ENCODE assay signal across 8 cellular contexts in the genomic region with DNA sequence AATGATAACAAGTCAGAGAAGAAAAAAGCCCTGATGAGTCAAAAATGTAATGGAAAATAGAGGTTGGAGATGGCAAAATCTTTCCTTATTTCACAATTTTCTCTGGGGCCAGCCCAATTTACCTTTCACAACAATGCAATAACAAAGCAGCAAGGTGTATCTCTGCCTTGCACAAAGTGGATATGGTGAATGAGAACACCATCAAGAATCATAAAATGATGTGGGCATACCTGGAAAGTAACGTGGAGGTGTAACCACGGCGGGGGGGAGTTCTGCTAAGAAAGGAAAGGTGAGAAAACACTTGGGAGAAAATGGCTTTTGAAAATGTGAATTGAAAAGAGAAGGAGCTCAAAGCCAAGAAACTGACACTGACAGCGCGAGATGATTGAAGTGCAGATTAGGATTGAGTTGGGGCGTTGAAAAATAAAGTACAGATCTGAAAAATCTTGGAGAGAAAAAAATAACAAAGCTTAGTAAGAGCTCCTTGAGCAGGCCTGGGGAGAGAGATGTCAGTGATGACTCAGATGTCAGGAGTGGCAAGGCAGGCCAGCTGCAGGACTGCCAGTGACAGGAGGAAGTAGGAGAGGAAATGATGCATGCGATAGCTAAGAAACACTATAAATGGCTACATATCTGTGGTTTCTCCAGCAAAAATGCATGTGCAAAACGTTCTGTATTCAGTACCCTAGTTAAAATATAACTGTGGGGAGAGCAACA. TPM values are rescaled to one million over a fixed set of nuclear protein-coding genes. Genes with fewer than 3 reads are reported as not detected.
DNase-seq lines count a peak whose midpoint lies in the region; ATAC-seq and TF ChIP-seq lines count a peak whose summit lies in the region.

No MANE protein-coding gene starts in this region.

- WGBS in gastroesophageal sphincter (ENCODE audit: low coverage in 1 of 2), 2 donors, result 32% methylated on average over 5 to 8 of the region's 8 CpGs
- WGBS in prostate gland, result 29% methylated on average over 8 of the region's 8 CpGs

- TF ChIP-seq EP300 in gastroesophageal sphincter (IDR thresholded peaks at IDR 0.05), result no peak

- H3K4me3 ChIP-seq in A673 (ENCODE audit: low read depth, low read length, poor library complexity, severe bottlenecking) (no peak overlapping the region), Panc1 (ENCODE audit: low read depth in 2 of 2, low read length in 2 of 2) (peak overlapping the region in 1 of 2 experiments; percentile 9; a peak in 2 of 4 replicates), gastroesophageal sphincter (no peak overlapping the region), prostate gland (no peak overlapping the region)

- TF ChIP-seq POLR2A in gastroesophageal sphincter (IDR thresholded peaks at IDR 0.05) (no peak), prostate gland (IDR thresholded peaks at IDR 0.05) (no peak)

- in situ Hi-C loops in Panc1 (cut with HindIII; ENCODE audit: low pct_unique_long_range_greater_than_20kb, low sequenced_read_pairs), result no loop called here

- TF ChIP-seq CTCF in A673 (conservative IDR thresholded peaks at IDR 0.05; ENCODE audit: low read depth, low read length) (no peak), Panc1 (IDR thresholded peaks at IDR 0.05) (no peak), gastroesophageal sphincter (IDR thresholded peaks at IDR 0.05) (no peak), prostate gland (IDR thresholded peaks at IDR 0.05) (no peak)

- CTCF ChIA-PET in A673 (lab: Charles Lee), result no interaction called here
- CTCF ChIA-PET in Panc1 (lab: Charles Lee), result interaction anchor here (0.6 kb wide), 1 partner anchor 112 kb away, joined by 7 read pairs; no protein-coding TSS in a partner anchor

- H3K36me3 ChIP-seq in A673 (ENCODE audit: insufficient read depth, low read length, poor library complexity, severe bottlenecking) (no peaks in the 10 kb centered on the region), Panc1 (ENCODE audit: control insufficient read depth, insufficient read depth, low read length) (no peaks in the 10 kb centered on the region), gastroesophageal sphincter (no peaks in the 10 kb centered on the region), prostate gland (no peaks in the 10 kb centered on the region)

- H3K9me3 ChIP-seq in A673 (ENCODE audit: low read depth, low read length, poor library complexity, severe bottlenecking) (no peaks in the 10 kb centered on the region), Panc1 (ENCODE audit: control insufficient read depth, insufficient read depth, low read depth, low read length) (no peaks in the 10 kb centered on the region), gastroesophageal sphincter (no peaks in the 10 kb centered on the region), prostate gland (no peaks in the 10 kb centered on the region)

- H3K27ac ChIP-seq in A673 (ENCODE audit: low read depth, low read length, poor library complexity, severe bottlenecking) (peak overlapping the region; percentile 83), Panc1 (ENCODE audit: low read length) (peak overlapping the region; percentile 74), gastroesophageal sphincter (peak overlapping the region; percentile 56 to 77 (median 58)), prostate gland (peak overlapping the region; percentile 35 to 55)

- H3K27me3 ChIP-seq in A673 (replicated peaks; ENCODE audit: insufficient read depth, low read depth, low read length, poor library complexity) (no peaks in the 10 kb centered on the region), Panc1 (ENCODE audit: control insufficient read depth, insufficient read depth, low read length) (no peaks in the 10 kb centered on the region), gastroesophageal sphincter (no peaks in the 10 kb centered on the region), prostate gland (replicated peaks; ENCODE audit: insufficient read depth) (no peaks in the 10 kb centered on the region)

- peaks cover 48% of the 10 kb centered on the region for H3K4me1 ChIP-seq in A673 (ENCODE audit: insufficient read depth, low read length, poor library complexity, severe bottlenecking)
- peaks cover 29% of the 10 kb centered on the region for H3K4me1 ChIP-seq in Panc1 (ENCODE audit: control insufficient read depth, insufficient read depth, low read length)
- peaks cover 0 to 19% (median 0%) of the 10 kb centered on the region in 3 donors for H3K4me1 ChIP-seq in gastroesophageal sphincter
- H3K4me1 ChIP-seq in prostate gland (replicated peaks), result no peaks in the 10 kb centered on the region

- POLR2A ChIA-PET in A673 (lab: Charles Lee; ENCODE audit: low non-redundant PET), result no interaction called here
- POLR2A ChIA-PET in Panc1 (lab: Charles Lee), result no interaction called here

- ATAC-seq in GM18870 (IDR thresholded peaks at IDR 0.05; ENCODE audit: unreplicated experiment) (peak; percentile 95), HG03097 (IDR thresholded peaks at IDR 0.05; ENCODE audit: low FRiP score, unreplicated experiment) (peak; percentile 90), Panc1 (peak; percentile 92), gastroesophageal sphincter (peak; percentile 88)

- TSS peak; percentile 80 for BruUV-seq in A673 (replicated peaks; lab: Mats Ljungman, UMichigan)
- BruUV-seq in Panc1 (replicated peaks; lab: Mats Ljungman, UMichigan), result no TSS peak

- intact Hi-C loops in A673 (cut with micrococcal nuclease; ENCODE audit: unreplicated experiment) (no loop called here), Panc1 (cut with micrococcal nuclease; ENCODE audit: unreplicated experiment) (no loop called here), prostate gland (cut with DNase I) (no loop called here)

- DNase-seq in A673 (ENCODE audit: low spot score) (peak; percentile 93), Panc1 (ENCODE audit: low read depth, low spot score) (peak; percentile 65), prostate gland (ENCODE audit: low spot score) (peak; percentile 49), NCI-H187 treated with DMSO at 0.1 percent for 48 hours (lab: John Stamatoyannopoulos, UW) (no peak)
- DNase-seq in activated T-helper 1 cell treated with anti-CD3 and anti-CD28 coated beads, Interleukin-2, amount 50 U/mL, for 16 hours (ENCODE audit: low read depth in 1 of 2, low spot score in 1 of 2), result peak; percentile 22 to 40

RNA-seq across cellular contexts. Expression of gene ARHGAP18, which starts 26.2 kb away (rescaled TPM):
- total RNA-seq in A673 (2021) (12.7 and 14.2 TPM in 2 replicates), Panc1 (2021; ENCODE audit: unreplicated experiment) (11.6 TPM), gastroesophageal sphincter (10 to 100 TPM in 2 of 4 donors, 1 to 10 TPM in 2; 2.8 to 15.0 (median 9.4) TPM), prostate gland (10 to 100 TPM; 15.0 to 29.1 TPM)
- 1.6 TPM for polyA plus RNA-seq in Panc1 (2012; ENCODE audit: insufficient read length)
